In the genomic region with DNA sequence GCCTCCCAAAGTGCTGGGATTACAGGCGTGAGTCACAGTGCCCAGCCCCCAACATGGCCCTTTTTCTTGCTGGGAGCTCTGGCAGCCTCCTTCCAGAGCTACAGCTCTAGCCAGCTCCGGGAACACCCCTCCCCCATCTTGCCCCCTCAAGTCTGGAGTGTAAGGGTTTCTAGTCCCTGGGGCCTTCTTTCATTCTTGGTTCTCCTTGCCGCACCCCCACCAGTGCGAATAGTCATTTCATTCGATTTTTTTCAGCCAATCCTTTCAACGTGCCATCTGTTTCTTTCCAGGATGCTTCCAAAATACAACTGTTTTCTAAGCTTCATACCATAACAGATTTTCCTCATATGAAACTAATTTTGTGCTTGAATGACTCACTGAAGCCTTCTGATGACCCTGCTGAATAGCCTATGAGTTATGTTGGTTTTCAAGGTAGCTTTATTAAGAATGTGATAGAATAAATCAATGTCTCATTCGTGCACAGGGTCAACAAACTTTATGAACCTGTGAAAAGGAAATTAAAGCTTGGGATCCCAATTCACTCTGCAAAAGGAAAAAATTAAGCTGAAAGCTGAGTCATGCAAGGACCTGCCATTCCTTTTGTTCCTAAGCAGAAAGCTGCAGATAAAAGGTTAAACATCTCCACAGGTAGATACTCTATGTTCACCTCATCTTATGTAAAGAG, we compare ENCODE assay signal across 24 cellular contexts. TPM values are rescaled to one million over a fixed set of nuclear protein-coding genes. Genes with fewer than 3 reads are reported as not detected.
DNase-seq lines count a peak whose midpoint lies in the region; ATAC-seq lines count a peak whose summit lies in the region.
"Had no signal": no experiment of that assay in that cellular context is flagged by ENCODE, and none has a peak within 500 bp of the region (broad histone marks: within the 10 kb centered on the region; RNA-seq: fewer than 3 reads in every experiment).

No MANE protein-coding gene starts in this region.

- H3K27ac Mint-ChIP-seq in activated naive CD4-positive, alpha-beta T cell treated with anti-CD3 and anti-CD28 coated beads for 36 hours = no peak overlapping the region
- H3K27ac Mint-ChIP-seq: activated T-helper 17 cell treated with anti-CD3 and anti-CD28 coated beads, Interleukin-2, amount 50 U/mL, for 72 hours; CD14-positive monocyte; T-helper 2 cell treated with Interferon-gamma antibody and Interleukin-4, amounts not matched to agents 5 μg/mL and 100 μg/mL, for 36 hours had no signal

- peak; percentile 70 to 82 for DNase-seq in NCI-H524 (lab: John Stamatoyannopoulos, UW)
- no peak for DNase-seq in NCI-H524 treated with DMSO at 0.1 percent for 48 hours (lab: John Stamatoyannopoulos, UW)
- DNase-seq in NT2/D1 (ENCODE audit: low read depth, low spot score) = peak; percentile 47
- DNase-seq in fibroblast of the conjunctiva (ENCODE audit: low read depth) = peak; percentile 90
- peak; percentile 77 for DNase-seq in posterior vena cava (ENCODE audit: low spot score)
- DNase-seq in activated naive CD4-positive, alpha-beta T cell treated with anti-CD3 and anti-CD28 coated beads, Interleukin-2, amount 50 U/mL, for 16 hours = no peak
- no peak for DNase-seq in activated naive CD4-positive, alpha-beta T cell treated with anti-CD3 and anti-CD28 coated beads for 36 hours
- DNase-seq: H9; mammary epithelial cell; NCI-H1417; retina; stimulated activated naive CD8-positive, alpha-beta T cell treated with anti-CD3 and anti-CD28 coated beads, Interleukin-15, Interleukin-2, amounts not matched to agents 100 U/mL and 50 U/mL, for 24 hours had no signal

- no peak for ATAC-seq in GM18502 (IDR thresholded peaks at IDR 0.05; ENCODE audit: poor library complexity, unreplicated experiment)
- ATAC-seq: activated CD4-positive, CD25-positive, alpha-beta regulatory T cell treated with anti-CD3 and anti-CD28 coated beads, Interleukin-2, amount 50 U/mL, for 24 hours; activated T-helper 17 cell treated with anti-CD3 and anti-CD28 coated beads, Interleukin-2, amount 50 U/mL, for 72 hours; gastroesophageal sphincter; stimulated activated naive CD8-positive, alpha-beta T cell treated with anti-CD3 and anti-CD28 coated beads, Interleukin-15, Interleukin-2, amounts not matched to agents 100 U/mL and 50 U/mL, for 24 hours had no signal

- no peaks in the 10 kb centered on the region for H3K27me3 ChIP-seq in NT2/D1 (ENCODE audit: insufficient read depth, insufficient read length)
- H3K27me3 ChIP-seq: adrenal gland, gastroesophageal sphincter, SJSA1 had no signal

- H3K9me3 ChIP-seq in NT2/D1 (ENCODE audit: insufficient read depth, low read length) = no peaks in the 10 kb centered on the region
- H3K9me3 ChIP-seq: adrenal gland, gastroesophageal sphincter, SJSA1 had no signal

- CTCF ChIA-PET in activated naive CD4-positive, alpha-beta T cell treated with anti-CD3 and anti-CD28 coated beads for 36 hours (lab: Charles Lee) = interaction anchor here (0.6 kb wide), 1 partner anchor 34 kb away, joined by 3 read pairs; no protein-coding TSS in a partner anchor

- H3K4me1 ChIP-seq in NT2/D1 (ENCODE audit: insufficient read depth, insufficient read length) = no peaks in the 10 kb centered on the region
- H3K4me1 ChIP-seq: adrenal gland, gastroesophageal sphincter, SJSA1 had no signal

- H3K4me3 Mint-ChIP-seq in activated naive CD4-positive, alpha-beta T cell treated with anti-CD3 and anti-CD28 coated beads for 36 hours = no peak overlapping the region
- H3K4me3 Mint-ChIP-seq: activated T-helper 17 cell treated with anti-CD3 and anti-CD28 coated beads, Interleukin-2, amount 50 U/mL, for 72 hours; CD14-positive monocyte; H9; neural crest cell; T-helper 2 cell treated with Interferon-gamma antibody and Interleukin-4, amounts not matched to agents 5 μg/mL and 100 μg/mL, for 36 hours had no signal

- H3K4me1 Mint-ChIP-seq in activated naive CD4-positive, alpha-beta T cell treated with anti-CD3 and anti-CD28 coated beads for 36 hours (ENCODE audit: low read depth) = no peaks in the 10 kb centered on the region
- H3K4me1 Mint-ChIP-seq: activated T-helper 17 cell treated with anti-CD3 and anti-CD28 coated beads, Interleukin-2, amount 50 U/mL, for 72 hours; neural crest cell had no signal

- intact Hi-C loops in posterior vena cava (cut with DNase I) = no loop called here
- intact Hi-C loops in activated naive CD4-positive, alpha-beta T cell treated with anti-CD3 and anti-CD28 coated beads for 36 hours (cut with micrococcal nuclease) = no loop called here

- no peak overlapping the region for H3K9ac ChIP-seq in NT2/D1 (ENCODE audit: insufficient read length, low read depth)

- H3K27me3 Mint-ChIP-seq in activated naive CD4-positive, alpha-beta T cell treated with anti-CD3 and anti-CD28 coated beads for 36 hours (ENCODE audit: low read depth) = no peaks in the 10 kb centered on the region
- H3K27me3 Mint-ChIP-seq: activated T-helper 17 cell treated with anti-CD3 and anti-CD28 coated beads, Interleukin-2, amount 50 U/mL, for 72 hours had no signal

- H3K36me3 ChIP-seq in NT2/D1 (ENCODE audit: insufficient read depth, insufficient read length, low read length) = no peaks in the 10 kb centered on the region
- H3K36me3 ChIP-seq: adrenal gland, gastroesophageal sphincter, SJSA1 had no signal

- H3K36me3 Mint-ChIP-seq in activated naive CD4-positive, alpha-beta T cell treated with anti-CD3 and anti-CD28 coated beads for 36 hours (ENCODE audit: low read depth) = no peaks in the 10 kb centered on the region
- H3K36me3 Mint-ChIP-seq: CD14-positive monocyte had no signal

- H3K9me3 Mint-ChIP-seq in activated naive CD4-positive, alpha-beta T cell treated with anti-CD3 and anti-CD28 coated beads for 36 hours = peaks cover 4% of the 10 kb centered on the region
- H3K9me3 Mint-ChIP-seq: activated T-helper 17 cell treated with anti-CD3 and anti-CD28 coated beads, Interleukin-2, amount 50 U/mL, for 72 hours; H9; T-helper 2 cell treated with Interferon-gamma antibody and Interleukin-4, amounts not matched to agents 5 μg/mL and 100 μg/mL, for 36 hours had no signal

- H3K4me3 ChIP-seq in NT2/D1 (ENCODE audit: insufficient read length, low read depth) = no peak overlapping the region
- H3K4me3 ChIP-seq: adrenal gland, gastroesophageal sphincter, SJSA1 had no signal

RNA-seq across cellular contexts. Expression of a gene that starts 38.6 kb away (rescaled TPM):
- not detected for total RNA-seq in posterior vena cava
- not detected for total RNA-seq in activated naive CD4-positive, alpha-beta T cell treated with anti-CD3 and anti-CD28 coated beads for 36 hours
- total RNA-seq: activated T-helper 17 cell treated with anti-CD3 and anti-CD28 coated beads, Interleukin-2, amount 50 U/mL, for 72 hours; adrenal gland; endothelial cell of umbilical vein; gastroesophageal sphincter; H9; HT-29; neural crest cell; SJSA1; urinary bladder had no signal

Comparison
In these comparisons a context has a peak if more than half of its experiments do, and no peak if none do; other contexts are left out.
1. DNase-seq: peak in NCI-H524 (2 of 2), NT2/D1 (single experiment), fibroblast of the conjunctiva (single experiment) and posterior vena cava (single experiment); none in NCI-H524 treated with DMSO at 0.1 percent for 48 hours (single experiment), activated naive CD4-positive, alpha-beta T cell treated with anti-CD3 and anti-CD28 coated beads, Interleukin-2, amount 50 U/mL, for 16 hours (single experiment) and activated naive CD4-positive, alpha-beta T cell treated with anti-CD3 and anti-CD28 coated beads for 36 hours (single experiment).